ENCODE assay signal across 20 cellular contexts in the genomic region with DNA sequence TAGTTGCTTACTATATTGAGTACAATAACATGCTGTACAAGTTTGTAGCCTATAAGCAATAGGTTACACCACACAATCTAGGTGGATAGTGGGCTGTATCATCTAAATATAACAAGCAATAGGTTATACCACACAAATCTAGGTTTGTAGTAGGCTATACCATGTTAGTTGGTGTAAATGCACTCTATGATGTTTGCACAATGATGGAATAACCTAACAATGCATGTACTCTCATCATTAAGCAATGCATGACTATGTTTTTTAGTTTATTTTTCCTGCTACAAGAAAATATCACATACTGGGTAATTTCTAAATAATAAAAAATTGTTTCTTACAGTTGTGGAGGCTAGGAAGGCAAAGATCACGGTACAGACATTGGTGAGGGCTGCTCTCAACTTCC.
"Had no signal": no experiment of that assay in that cellular context is flagged by ENCODE, and none has a peak within 500 bp of the region (broad histone marks: within the 10 kb centered on the region; RNA-seq: fewer than 3 reads in every experiment).

No MANE protein-coding gene starts in this region.

- H3K4me1 Mint-ChIP-seq: activated T-helper 17 cell treated with anti-CD3 and anti-CD28 coated beads, Interleukin-2, amount 50 U/mL, for 72 hours; WTC11 had no signal

- H3K9me3 Mint-ChIP-seq: activated naive CD8-positive, alpha-beta T cell treated with anti-CD3 and anti-CD28 coated beads for 36 hours; naive thymus-derived CD8-positive, alpha-beta T cell; neural progenitor cell; type B pancreatic cell; WTC11 had no signal

- H3K27ac Mint-ChIP-seq: activated naive CD8-positive, alpha-beta T cell treated with anti-CD3 and anti-CD28 coated beads for 36 hours; activated T-helper 17 cell treated with anti-CD3 and anti-CD28 coated beads, Interleukin-2, amount 50 U/mL, for 72 hours; naive thymus-derived CD8-positive, alpha-beta T cell; neural progenitor cell; type B pancreatic cell; WTC11 had no signal

- H3K36me3 Mint-ChIP-seq: activated naive CD8-positive, alpha-beta T cell treated with anti-CD3 and anti-CD28 coated beads for 36 hours; naive thymus-derived CD8-positive, alpha-beta T cell; neural progenitor cell; type B pancreatic cell; WTC11 had no signal

- H3K4me1 ChIP-seq: esophagus squamous epithelium, foreskin keratinocyte, left lung, sigmoid colon, vagina had no signal

- H3K27me3 Mint-ChIP-seq: activated naive CD8-positive, alpha-beta T cell treated with anti-CD3 and anti-CD28 coated beads for 36 hours; activated T-helper 17 cell treated with anti-CD3 and anti-CD28 coated beads, Interleukin-2, amount 50 U/mL, for 72 hours; naive thymus-derived CD8-positive, alpha-beta T cell had no signal

- H3K4me2 ChIP-seq: neural progenitor cell had no signal

- H3K27me3 ChIP-seq: esophagus squamous epithelium, foreskin keratinocyte, left lung, neural progenitor cell, sigmoid colon, vagina had no signal

- H3K4me3 Mint-ChIP-seq: activated naive CD8-positive, alpha-beta T cell treated with anti-CD3 and anti-CD28 coated beads for 36 hours; activated T-helper 17 cell treated with anti-CD3 and anti-CD28 coated beads, Interleukin-2, amount 50 U/mL, for 72 hours; naive thymus-derived CD8-positive, alpha-beta T cell; neural progenitor cell; type B pancreatic cell; WTC11 had no signal

- DNase-seq: activated naive CD8-positive, alpha-beta T cell treated with anti-CD3 and anti-CD28 coated beads for 36 hours; activated T-cell treated with anti-CD3 and anti-CD28 coated beads, Interleukin-2, amount 50 U/mL, for 1 hour; amniotic stem cell; dermis blood vessel endothelial cell; effector CD8-positive, alpha-beta T cell; esophagus squamous epithelium; left lung; naive thymus-derived CD8-positive, alpha-beta T cell; sigmoid colon; stimulated activated CD4-positive, alpha-beta T cell treated with anti-CD3 and anti-CD28 coated beads, Interleukin-4, amount 100 ng/mL, for 1 hour; stimulated activated naive CD4-positive, alpha-beta T cell treated with Interleukin-2 at 50 U/mL for 16 hours; T-helper 9 cell had no signal

- ATAC-seq: activated T-helper 17 cell treated with anti-CD3 and anti-CD28 coated beads, Interleukin-2, amount 50 U/mL, for 72 hours; foreskin keratinocyte; left lung; naive thymus-derived CD8-positive, alpha-beta T cell; WTC11 had no signal

- H3K9ac ChIP-seq: neural progenitor cell had no signal

- H3K4me3 ChIP-seq: esophagus squamous epithelium, left lung, lung, neural progenitor cell, sigmoid colon, thoracic aorta, vagina had no signal

- H3K27ac ChIP-seq: esophagus squamous epithelium, foreskin keratinocyte, left lung, neural progenitor cell, sigmoid colon, thoracic aorta, vagina had no signal

- H3K9me3 ChIP-seq: esophagus squamous epithelium, left lung, sigmoid colon, thoracic aorta, vagina had no signal

- H2AFZ ChIP-seq: neural progenitor cell had no signal

- H3K36me3 ChIP-seq: esophagus squamous epithelium, left lung, neural progenitor cell, sigmoid colon, thoracic aorta, vagina had no signal
